Comparison of ENCODE assay signal across 8 cellular contexts in the genomic region with DNA sequence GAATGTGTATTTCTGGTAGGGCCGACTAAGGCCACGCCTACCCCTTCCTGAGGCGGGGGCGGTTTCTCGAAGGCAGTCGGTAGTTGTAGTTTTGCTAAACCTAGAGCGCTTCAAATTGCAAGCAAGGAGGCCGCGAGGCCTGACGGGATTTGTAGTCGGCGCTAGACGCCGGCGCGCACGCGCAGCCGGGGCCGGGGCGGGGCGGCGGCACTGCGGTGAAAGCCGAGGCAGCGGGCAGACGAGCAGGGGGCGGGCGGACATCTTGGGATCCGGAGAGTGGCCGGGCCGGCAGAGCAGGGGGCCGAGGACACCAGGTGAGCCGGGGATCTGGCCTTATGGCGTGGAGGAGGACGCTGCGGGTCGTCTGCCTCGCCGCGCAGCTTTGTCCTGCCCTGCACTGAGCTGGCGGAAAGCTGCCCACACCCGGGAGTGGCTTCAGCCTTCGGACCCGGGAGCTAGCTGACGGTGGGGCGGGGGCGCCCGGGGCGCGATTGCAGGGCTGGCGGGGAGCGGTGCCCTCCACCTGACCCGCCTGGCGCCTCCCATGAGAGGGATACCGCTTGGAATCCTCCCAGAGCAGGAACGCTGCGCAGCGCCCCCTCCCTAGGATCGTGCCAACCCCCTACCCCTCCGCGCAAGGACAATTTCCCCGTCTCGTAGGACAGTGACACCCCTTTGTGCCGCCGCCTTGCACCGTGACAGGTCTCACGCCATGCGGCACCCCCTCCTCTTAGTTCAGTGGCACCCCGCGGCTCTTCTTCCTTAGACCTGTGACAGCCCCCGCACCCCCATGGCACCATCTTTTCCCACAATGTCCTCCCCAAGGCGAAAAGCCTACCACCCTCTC. TPM values are rescaled to one million over a fixed set of nuclear protein-coding genes. Genes with fewer than 3 reads are reported as not detected.
A peak's percentile ranks its signal among the peaks of the same experiment; 100 is the strongest.
DNase-seq lines count a peak whose midpoint lies in the region; ATAC-seq and TF ChIP-seq lines count a peak whose summit lies in the region.

Gene AP2M1 (plus strand): TSS at position 210 of the 847 bp plus-strand sequence. CDS start 2,139 bp downstream, outside the sequence.

- H3F3A ChIP-seq in PC-3 (ENCODE audit: low read length, unreplicated experiment) = no peaks in the 10 kb centered on the region

- no peaks in the 10 kb centered on the region for H3K9me2 ChIP-seq in PC-3 (replicated peaks; ENCODE audit: low read length)

- no peaks in the 10 kb centered on the region for H3K27me3 ChIP-seq in PC-3 (ENCODE audit: low read length)

- H3K79me2 ChIP-seq in PC-3 (ENCODE audit: low read length) = peaks cover 52% of the 10 kb centered on the region

- peak; percentile 19; the same call in 1 of the 2 replicates for TF ChIP-seq CTCF in PC-3 (conservative IDR thresholded peaks at IDR 0.05; ENCODE audit: low read depth, low read length)

- TF ChIP-seq RAD21 in Ishikawa (IDR thresholded peaks at IDR 0.05; ENCODE audit: low read depth) = no peak

- CTCF ChIA-PET in PC-3 (lab: Charles Lee) = no interaction called here

- H3K9ac ChIP-seq in PC-3 (ENCODE audit: low read length) = peak within 1 kb of the TSS; percentile 97

- DNase-seq in DMS114 treated with DMSO at 0.1 percent for 48 hours (lab: John Stamatoyannopoulos, UW; ENCODE audit: unreplicated experiment) (peak; percentile 98), PC-3 (peak; percentile 99), activated T-cell treated with anti-CD3 and anti-CD28 coated beads for 48 hours (ENCODE audit: low read depth) (peak; percentile 98), epithelial cell of prostate (ENCODE audit: low read depth, low spot score) (peak; percentile 98), mucosa of gallbladder (ENCODE audit: low spot score) (peak; percentile 99)
- DNase-seq in stimulated activated CD8-positive, alpha-beta memory T cell treated with anti-CD3 and anti-CD28 coated beads, Interleukin-4, amount 100 ng/mL, for 4 hours (ENCODE audit: low read depth in 2 of 2, low spot score in 1 of 2) = peak; percentile 91 to 96

- TF ChIP-seq EP300 in Ishikawa (IDR thresholded peaks at IDR 0.05; ENCODE audit: borderline replicate concordance) = peak; percentile 40

- peak within 1 kb of the TSS; percentile 97 for H3K4me2 ChIP-seq in PC-3 (ENCODE audit: low read length)

- H3K36me3 ChIP-seq in PC-3 (ENCODE audit: low read depth, low read length) = peaks cover 29% of the 10 kb centered on the region

- peak within 1 kb of the TSS; percentile 89 for H3K4me3 ChIP-seq in PC-3 (ENCODE audit: low read length)

- BruUV-seq in PC-3 (replicated peaks; lab: Mats Ljungman, UMichigan) = no TSS peak

- H3K27ac ChIP-seq in PC-3 (ENCODE audit: low read length) (peak within 1 kb of the TSS; percentile 62), epithelial cell of prostate (peak within 1 kb of the TSS; percentile 76)

- no peaks in the 10 kb centered on the region for H3K9me3 ChIP-seq in PC-3 (ENCODE audit: low read length)

- POLR2A ChIA-PET in PC-3 (lab: Charles Lee; ENCODE audit: unreplicated experiment) = interaction anchor here (1.1 kb wide), 1 partner anchor 290 kb away, joined by 37 read pairs; the partner anchor contains the start of gene PARL

- peaks cover 54% of the 10 kb centered on the region for H3K4me1 ChIP-seq in PC-3 (ENCODE audit: insufficient read depth, low read length)

- H4K20me1 ChIP-seq in PC-3 (ENCODE audit: low read length) = peaks cover 18% of the 10 kb centered on the region

- H2AFZ ChIP-seq in PC-3 (ENCODE audit: low read length) = peak within 1 kb of the TSS; percentile 77

- intact Hi-C loops in PC-3 (cut with micrococcal nuclease) = loop anchor here (1.0 to 2.0 kb wide), 4 partner anchors 18 to 124 kb away; partner anchors contain the start of genes EEF1AKMT4 and PSMD2

- ATAC-seq in GM21576 (IDR thresholded peaks at IDR 0.05; ENCODE audit: unreplicated experiment) = peak; percentile 97
- peak; percentile 86 for ATAC-seq in PC-3

TF ChIP-seq in Ishikawa, 13 proteins besides CTCF, POLR2A, EP300 and RAD21:
- TF ChIP-seq FOXM1 (IDR thresholded peaks at IDR 0.05; ENCODE audit: borderline replicate concordance, low read depth) (no peak), EGR1 (IDR thresholded peaks at IDR 0.05) (peak; percentile 100), TCF12 (IDR thresholded peaks at IDR 0.05; ENCODE audit: low read depth) (peak; percentile 59), CEBPB (IDR thresholded peaks at IDR 0.05) (no peak), USF1 (IDR thresholded peaks at IDR 0.05) (peak; percentile 24; the same call in 1 of the 2 replicates), TEAD4 (IDR thresholded peaks at IDR 0.05) (peak; percentile 84), NFIC (IDR thresholded peaks at IDR 0.05) (peak; percentile 48), YY1 (IDR thresholded peaks at IDR 0.05; ENCODE audit: low read depth) (peak; percentile 89), CREB1 (IDR thresholded peaks at IDR 0.05; ENCODE audit: low read depth) (peak; percentile 71), MAX (IDR thresholded peaks at IDR 0.05) (peak; percentile 47; the same call in 1 of the 2 replicates), ZBTB7A (IDR thresholded peaks at IDR 0.05; ENCODE audit: low read depth) (peak; percentile 92), TAF1 (IDR thresholded peaks at IDR 0.05; ENCODE audit: low read depth) (peak; percentile 91)
- TF ChIP-seq, protein P1, sequence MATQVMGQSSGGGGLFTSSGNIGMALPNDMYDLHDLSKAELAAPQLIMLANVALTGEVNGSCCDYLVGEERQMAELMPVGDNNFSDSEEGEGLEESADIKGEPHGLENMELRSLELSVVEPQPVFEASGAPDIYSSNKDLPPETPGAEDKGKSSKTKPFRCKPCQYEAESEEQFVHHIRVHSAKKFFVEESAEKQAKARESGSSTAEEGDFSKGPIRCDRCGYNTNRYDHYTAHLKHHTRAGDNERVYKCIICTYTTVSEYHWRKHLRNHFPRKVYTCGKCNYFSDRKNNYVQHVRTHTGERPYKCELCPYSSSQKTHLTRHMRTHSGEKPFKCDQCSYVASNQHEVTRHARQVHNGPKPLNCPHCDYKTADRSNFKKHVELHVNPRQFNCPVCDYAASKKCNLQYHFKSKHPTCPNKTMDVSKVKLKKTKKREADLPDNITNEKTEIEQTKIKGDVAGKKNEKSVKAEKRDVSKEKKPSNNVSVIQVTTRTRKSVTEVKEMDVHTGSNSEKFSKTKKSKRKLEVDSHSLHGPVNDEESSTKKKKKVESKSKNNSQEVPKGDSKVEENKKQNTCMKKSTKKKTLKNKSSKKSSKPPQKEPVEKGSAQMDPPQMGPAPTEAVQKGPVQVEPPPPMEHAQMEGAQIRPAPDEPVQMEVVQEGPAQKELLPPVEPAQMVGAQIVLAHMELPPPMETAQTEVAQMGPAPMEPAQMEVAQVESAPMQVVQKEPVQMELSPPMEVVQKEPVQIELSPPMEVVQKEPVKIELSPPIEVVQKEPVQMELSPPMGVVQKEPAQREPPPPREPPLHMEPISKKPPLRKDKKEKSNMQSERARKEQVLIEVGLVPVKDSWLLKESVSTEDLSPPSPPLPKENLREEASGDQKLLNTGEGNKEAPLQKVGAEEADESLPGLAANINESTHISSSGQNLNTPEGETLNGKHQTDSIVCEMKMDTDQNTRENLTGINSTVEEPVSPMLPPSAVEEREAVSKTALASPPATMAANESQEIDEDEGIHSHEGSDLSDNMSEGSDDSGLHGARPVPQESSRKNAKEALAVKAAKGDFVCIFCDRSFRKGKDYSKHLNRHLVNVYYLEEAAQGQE (IDR thresholded peaks at IDR 0.05; ENCODE audit: low read depth) = no peak; the same call in 1 of the 2 replicates

RNA-seq across cellular contexts. Expression of gene AP2M1, which starts in this region (rescaled TPM):
- total RNA-seq in PC-3 (2014; rRNA removed) (522 and 538 TPM in 2 replicates), mucosa of gallbladder (322 TPM)

Comparison
In these comparisons a context has a peak if more than half of its experiments do, and no peak if none do; other contexts are left out.
1. Peak in every context shown above with its lines: DNase-seq, ATAC-seq, H3K4me3 ChIP-seq and H3K27ac ChIP-seq.